In genomic region chr19:49766007-49766937, GRCh38 we compare ENCODE assay signal across 8 cellular contexts.
DNase-seq lines count a peak whose midpoint lies in the region; ATAC-seq and TF ChIP-seq lines count a peak whose summit lies in the region.

No MANE protein-coding gene starts in this region.

- no peaks in the 10 kb centered on the region for H3K27me3 ChIP-seq in OCI-LY3 (ENCODE audit: low read depth, low read length)

- H3K4me3 ChIP-seq in OCI-LY3 (ENCODE audit: low read length), result peak overlapping the region; percentile 83

- H3K4me1 ChIP-seq in OCI-LY3 (ENCODE audit: low read length), result peaks cover 14% of the 10 kb centered on the region

- H3K4me2 ChIP-seq in OCI-LY3 (ENCODE audit: low read length), result peak overlapping the region; percentile 86

- DNase-seq in DMS 273 treated with DMSO at 0.1 percent for 48 hours (lab: John Stamatoyannopoulos, UW) (peak; percentile 100), HuH-7.5 (ENCODE audit: low spot score) (peak; percentile 99), activated T-cell treated with anti-CD3 and anti-CD28 coated beads for 24 hours (ENCODE audit: low read depth) (peak; percentile 98), epidermal melanocyte (ENCODE audit: insufficient read length, low spot score) (peak; percentile 98), midbrain (lab: John Stamatoyannopoulos, UW) (peak; percentile 100)
- DNase-seq in stimulated activated CD8-positive, alpha-beta memory T cell treated with anti-CD3 and anti-CD28 coated beads, Interleukin-15, amount 100 ng/mL, for 48 hours (ENCODE audit: low read depth in 2 of 2), result peak; percentile 98 to 99

- H3K9ac ChIP-seq in OCI-LY3 (ENCODE audit: low read length), result peak overlapping the region; percentile 82

- peak overlapping the region; percentile 77 for H3K27ac ChIP-seq in OCI-LY3 (ENCODE audit: low read length)

- ATAC-seq in GM21528 (IDR thresholded peaks at IDR 0.05; ENCODE audit: low FRiP score, unreplicated experiment), result peak; percentile 88

- no peak for TF ChIP-seq CTCF in OCI-LY3 (IDR thresholded peaks at IDR 0.05; ENCODE audit: low read depth, low read length)

- H2AFZ ChIP-seq in OCI-LY3 (ENCODE audit: low read depth, low read length), result peak overlapping the region; percentile 80

- peaks cover 30% of the 10 kb centered on the region for H3K79me2 ChIP-seq in OCI-LY3 (ENCODE audit: low read length)

- no peaks in the 10 kb centered on the region for H3K9me3 ChIP-seq in OCI-LY3 (ENCODE audit: insufficient read depth, low read length)

- peaks cover 2% of the 10 kb centered on the region; the same call in 1 of the 2 replicates for H4K20me1 ChIP-seq in OCI-LY3 (ENCODE audit: insufficient read depth, low read length)

- no peaks in the 10 kb centered on the region for H3K36me3 ChIP-seq in OCI-LY3 (replicated peaks; ENCODE audit: low read depth, low read length)

Comparison
In these comparisons a context has a peak if more than half of its experiments do, and no peak if none do; other contexts are left out.
1. Peak in every context shown above with its lines: DNase-seq, ATAC-seq, H3K4me3 ChIP-seq and H3K27ac ChIP-seq.